ENCODE assay signal across 1 cellular context in the genomic region with DNA sequence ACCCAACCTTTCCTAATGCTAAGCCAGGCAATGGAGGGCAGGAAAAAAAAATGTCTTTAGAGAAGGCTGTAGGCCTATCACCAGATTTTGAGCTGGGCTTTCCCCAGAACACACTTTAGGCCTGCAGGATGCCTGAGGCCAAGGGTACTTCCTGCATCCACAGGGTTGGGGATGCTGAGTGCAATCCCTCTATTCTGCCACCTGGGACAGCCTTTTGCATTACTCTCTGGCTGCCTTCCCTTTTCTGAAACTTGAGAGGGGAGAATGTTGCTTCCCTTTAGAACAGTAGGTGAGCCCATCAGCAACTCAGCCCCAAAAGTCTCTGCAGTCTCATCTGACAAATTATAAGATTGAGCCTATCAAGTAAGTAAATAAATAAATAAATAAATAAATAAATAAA.
TF ChIP-seq lines count a peak whose summit lies in the region.

No MANE protein-coding gene starts in this region.

TF ChIP-seq in H1, 55 proteins besides CTCF, POLR2A, EP300 and RAD21 (continued from another document):
- TF ChIP-seq SIX5 (IDR thresholded peaks at IDR 0.05; ENCODE audit: low read depth, low read length) (no peak), SRF (IDR thresholded peaks at IDR 0.05; ENCODE audit: low read depth, low read length) (no peak), CHD1 (IDR thresholded peaks at IDR 0.05; ENCODE audit: low read depth, low read length) (no peak), CTBP2 (IDR thresholded peaks at IDR 0.05; ENCODE audit: borderline replicate concordance, insufficient read depth, insufficient read length, low read length) (no peak), TBP (IDR thresholded peaks at IDR 0.05; ENCODE audit: low read depth, low read length) (no peak), SIRT6 (IDR thresholded peaks at IDR 0.05; ENCODE audit: low read length) (no peak), TEAD4 (IDR thresholded peaks at IDR 0.05; ENCODE audit: low read depth, low read length) (no peak; the same call in 1 of the 2 replicates), CHD7 (IDR thresholded peaks at IDR 0.05; ENCODE audit: insufficient replicate concordance, low read length) (no peak)
